ENCODE assay signal across 7 cellular contexts in genomic region chr11:64874308-64874707, GRCh38. TPM values are rescaled to one million over a fixed set of nuclear protein-coding genes. Genes with fewer than 3 reads are reported as not detected.
DNase-seq lines count a peak whose midpoint lies in the region; TF ChIP-seq lines count a peak whose summit lies in the region.
"Had no signal": no experiment of that assay in that cellular context is flagged by ENCODE, and none has a peak within 500 bp of the region (broad histone marks: within the 10 kb centered on the region; RNA-seq: fewer than 3 reads in every experiment).

No MANE protein-coding gene starts in this region.

- TF ChIP-seq CTCF in testis (IDR thresholded peaks at IDR 0.05) (no peak), suprapubic skin (IDR thresholded peaks at IDR 0.05) (no peak)

- intact Hi-C loops in testis (cut with DNase I; ENCODE audit: low total_unique reads), result no loop called here

- H3K9me3 ChIP-seq in testis (no peaks in the 10 kb centered on the region), suprapubic skin (no peaks in the 10 kb centered on the region)

- peaks cover 47% of the 10 kb centered on the region for H3K4me1 ChIP-seq in testis
- H3K4me1 ChIP-seq in suprapubic skin, result peaks cover 87% of the 10 kb centered on the region

- no peak overlapping the region for H3K27ac ChIP-seq in testis
- H3K27ac ChIP-seq in suprapubic skin, result no peak overlapping the region
- H3K27ac ChIP-seq: SK-N-MC had no signal

- DNase-seq in activated gamma-delta T cell treated with Interleukin-2 at 50 U/mL for 16 hours (peak; percentile 55), activated gamma-delta T cell (lab: John Stamatoyannopoulos, UW) (no peak), globus pallidus (ENCODE audit: low spot score) (peak; percentile 91), testis (peak; percentile 49), H7 (no peak), suprapubic skin (ENCODE audit: low spot score in 2 of 2) (no peak)

- no peaks in the 10 kb centered on the region for H3K36me3 ChIP-seq in testis (ENCODE audit: low read depth, missing control alignments)
- no peaks in the 10 kb centered on the region; the same call in none of the 2 replicates for H3K36me3 ChIP-seq in H7 (replicated peaks; ENCODE audit: control insufficient read depth, insufficient read depth, low read length)
- H3K36me3 ChIP-seq in suprapubic skin, result peaks cover 31% of the 10 kb centered on the region

- H3K4me3 ChIP-seq in testis, result no peak overlapping the region
- no peak overlapping the region for H3K4me3 ChIP-seq in H7 (ENCODE audit: insufficient read depth, low read depth, low read length)
- H3K4me3 ChIP-seq in suprapubic skin, result no peak overlapping the region
- H3K4me3 ChIP-seq: SK-N-MC had no signal

- no peak for TF ChIP-seq POLR2A in testis (IDR thresholded peaks at IDR 0.05)
- no peak for TF ChIP-seq POLR2A in suprapubic skin (IDR thresholded peaks at IDR 0.05)

- H3K27me3 ChIP-seq in testis (no peaks in the 10 kb centered on the region), H7 (ENCODE audit: control insufficient read depth, insufficient read depth, low read length) (peaks cover 2% of the 10 kb centered on the region), suprapubic skin (no peaks in the 10 kb centered on the region)

- WGBS in testis, 2 donors, result 56 to 83% methylated on average over 13 of the region's 13 CpGs
- 86% methylated on average over 13 of the region's 13 CpGs for WGBS in suprapubic skin

- TF ChIP-seq EP300 in suprapubic skin (IDR thresholded peaks at IDR 0.05), result no peak

RNA-seq across cellular contexts. Expression of gene EHD1, which starts 4.1 kb away (rescaled TPM):
- total RNA-seq in testis, result 100 to 1,000 TPM; 230 to 455 TPM
- 328 TPM for polyA plus RNA-seq in testis (ENCODE audit: insufficient read depth, low read depth, low replicate concordance)
- total RNA-seq in H7 (2014; rRNA removed; shearing (Covaris generic)), result 23.7 and 30.2 TPM in 2 replicates
- total RNA-seq in suprapubic skin, result 10 to 100 TPM; 47.8 to 85.4 (median 76.8) TPM

RNA-seq across cellular contexts. Expression of gene CDC42BPG, which starts 29.9 kb away (rescaled TPM):
- total RNA-seq in testis, result 1 to 10 TPM; 7.6 to 9.2 TPM
- 5.3 TPM for polyA plus RNA-seq in testis (ENCODE audit: insufficient read depth, low read depth, low replicate concordance)
- 2.3 and 2.6 TPM in 2 replicates for total RNA-seq in H7 (2014; rRNA removed; shearing (Covaris generic))
- 10 to 100 TPM; 42.2 to 64.9 (median 61.1) TPM for total RNA-seq in suprapubic skin

RNA-seq across cellular contexts. Expression of gene ATG2A, which starts 42.7 kb away (rescaled TPM):
- 10 to 100 TPM; 51.1 to 56.1 TPM for total RNA-seq in testis
- polyA plus RNA-seq in testis (ENCODE audit: insufficient read depth, low read depth, low replicate concordance), result 22.2 TPM
- total RNA-seq in H7 (2014; rRNA removed; shearing (Covaris generic)), result 19.3 and 22.5 TPM in 2 replicates
- total RNA-seq in suprapubic skin, result 10 to 100 TPM; 69.5 to 82.2 (median 76.0) TPM

RNA-seq across cellular contexts. Expression of gene PPP2R5B, which starts 50.2 kb away (rescaled TPM):
- total RNA-seq in testis, result 10 to 100 TPM; 19.4 to 26.2 TPM
- 9.9 TPM for polyA plus RNA-seq in testis (ENCODE audit: insufficient read depth, low read depth, low replicate concordance)
- 5.0 and 6.0 TPM in 2 replicates for total RNA-seq in H7 (2014; rRNA removed; shearing (Covaris generic))
- total RNA-seq in suprapubic skin, result 10 to 100 TPM; 20.1 to 38.3 (median 27.3) TPM

Comparison
In these comparisons a context has a peak if more than half of its experiments do, and no peak if none do; other contexts are left out.
1. DNase-seq: peak in activated gamma-delta T cell treated with Interleukin-2 at 50 U/mL for 16 hours (single experiment), globus pallidus (single experiment) and testis (single experiment); none in activated gamma-delta T cell (single experiment), H7 (single experiment) and suprapubic skin (0 of 2).
2. RNA of gene CDC42BPG, which starts 29.9 kb away (total RNA-seq): 42.2 to 64.9 TPM in suprapubic skin; 7.6 to 9.2 TPM in testis and 2.3 to 2.6 TPM in H7; every median in the first group is over 4 times any median in the second.